In the genomic region with DNA sequence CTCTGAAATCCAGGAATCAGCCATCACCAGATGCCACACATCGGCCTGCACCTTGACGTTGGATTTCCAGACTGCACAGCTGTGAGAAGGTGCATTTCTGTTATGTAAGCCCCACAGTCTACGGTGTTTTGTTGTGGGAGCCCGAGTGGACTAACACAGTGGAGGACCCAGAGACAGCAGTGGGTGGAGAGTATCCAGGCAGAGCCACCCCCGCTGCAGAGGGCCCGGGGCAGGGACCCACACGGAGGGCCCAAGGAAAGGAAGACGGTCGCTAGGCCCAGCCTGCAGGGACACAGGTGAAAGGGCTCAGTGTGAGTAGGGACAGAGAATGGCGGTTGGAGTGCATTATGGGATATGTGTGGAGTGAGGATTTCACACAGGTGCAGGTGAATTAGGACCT, we compare ENCODE assay signal across 2 cellular contexts.
TF ChIP-seq lines count a peak whose summit lies in the region.

No MANE protein-coding gene starts in this region.

TF ChIP-seq in IMR-90, 13 proteins besides CTCF, POLR2A, EP300 and RAD21:
- TF ChIP-seq CEBPB (IDR thresholded peaks at IDR 0.05; ENCODE audit: low read depth, low read length) (no peak), RFX5 (IDR thresholded peaks at IDR 0.05; ENCODE audit: low read depth, low read length) (no peak), MXI1 (IDR thresholded peaks at IDR 0.05; ENCODE audit: borderline replicate concordance, low read depth, low read length) (no peak), NFE2L2 (IDR thresholded peaks at IDR 0.05; ENCODE audit: low read depth, low read length) (no peak), SMC3 (IDR thresholded peaks at IDR 0.05; ENCODE audit: low read depth, low read length) (no peak), RCOR1 (IDR thresholded peaks at IDR 0.05; ENCODE audit: insufficient replicate concordance, low read length) (no peak), BHLHE40 (IDR thresholded peaks at IDR 0.05; ENCODE audit: low read depth, low read length) (no peak), MAZ (IDR thresholded peaks at IDR 0.05; ENCODE audit: borderline replicate concordance, low read depth, low read length) (no peak), FOS (IDR thresholded peaks at IDR 0.05; ENCODE audit: low read depth, low read length) (no peak), CHD1 (IDR thresholded peaks at IDR 0.05; ENCODE audit: low read depth, low read length) (no peak), MAFK (IDR thresholded peaks at IDR 0.05; ENCODE audit: low read depth, low read length) (no peak)
- TF ChIP-seq, protein P1, sequence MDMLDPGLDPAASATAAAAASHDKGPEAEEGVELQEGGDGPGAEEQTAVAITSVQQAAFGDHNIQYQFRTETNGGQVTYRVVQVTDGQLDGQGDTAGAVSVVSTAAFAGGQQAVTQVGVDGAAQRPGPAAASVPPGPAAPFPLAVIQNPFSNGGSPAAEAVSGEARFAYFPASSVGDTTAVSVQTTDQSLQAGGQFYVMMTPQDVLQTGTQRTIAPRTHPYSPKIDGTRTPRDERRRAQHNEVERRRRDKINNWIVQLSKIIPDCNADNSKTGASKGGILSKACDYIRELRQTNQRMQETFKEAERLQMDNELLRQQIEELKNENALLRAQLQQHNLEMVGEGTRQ (IDR thresholded peaks at IDR 0.05; ENCODE audit: low read depth, low read length): no peak
- TF ChIP-seq, protein P2, sequence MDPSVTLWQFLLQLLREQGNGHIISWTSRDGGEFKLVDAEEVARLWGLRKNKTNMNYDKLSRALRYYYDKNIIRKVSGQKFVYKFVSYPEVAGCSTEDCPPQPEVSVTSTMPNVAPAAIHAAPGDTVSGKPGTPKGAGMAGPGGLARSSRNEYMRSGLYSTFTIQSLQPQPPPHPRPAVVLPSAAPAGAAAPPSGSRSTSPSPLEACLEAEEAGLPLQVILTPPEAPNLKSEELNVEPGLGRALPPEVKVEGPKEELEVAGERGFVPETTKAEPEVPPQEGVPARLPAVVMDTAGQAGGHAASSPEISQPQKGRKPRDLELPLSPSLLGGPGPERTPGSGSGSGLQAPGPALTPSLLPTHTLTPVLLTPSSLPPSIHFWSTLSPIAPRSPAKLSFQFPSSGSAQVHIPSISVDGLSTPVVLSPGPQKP (IDR thresholded peaks at IDR 0.05; ENCODE audit: borderline replicate concordance, low read depth, low read length): no peak

TF ChIP-seq in SK-N-SH, 30 proteins besides CTCF, POLR2A, EP300 and RAD21:
- TF ChIP-seq YY1 (IDR thresholded peaks at IDR 0.05; ENCODE audit: low read depth): no peak
